Comparison of ENCODE assay signal across 8 cellular contexts in genomic region chr7:5695037-5695708, GRCh38.
A peak's percentile ranks its signal among the peaks of the same experiment; 100 is the strongest.
DNase-seq lines count a peak whose midpoint lies in the region; ATAC-seq and TF ChIP-seq lines count a peak whose summit lies in the region.

No MANE protein-coding gene starts in this region.

- TF ChIP-seq CTCF in fibroblast of the aortic adventitia (IDR thresholded peaks at IDR 0.05; ENCODE audit: insufficient read depth, low read length) (no peak), lower leg skin (IDR thresholded peaks at IDR 0.05) (no peak), PC-9 (conservative IDR thresholded peaks at IDR 0.05) (no peak)

- TF ChIP-seq POLR2A in lower leg skin (IDR thresholded peaks at IDR 0.05) = no peak

- no peak overlapping the region for H3K4me2 ChIP-seq in PC-9

- H3K27me3 ChIP-seq in ACC112 (ENCODE audit: insufficient read depth, low read length) = no peaks in the 10 kb centered on the region
- H3K27me3 ChIP-seq in PC-9 (ENCODE audit: insufficient read depth, low read depth) = no peaks in the 10 kb centered on the region

- peak; percentile 44 for ATAC-seq in GM19351 (IDR thresholded peaks at IDR 0.05; ENCODE audit: unreplicated experiment)

- peaks cover 40% of the 10 kb centered on the region for H3F3A ChIP-seq in PC-9 (ENCODE audit: insufficient read depth, low read depth)

- H3K4me1 ChIP-seq in ACC112 (ENCODE audit: control insufficient read depth, insufficient read depth, low read length, unreplicated experiment) = peaks cover 67% of the 10 kb centered on the region
- H3K4me1 ChIP-seq in PC-9 (replicated peaks; ENCODE audit: insufficient read depth) = peaks cover 41% of the 10 kb centered on the region

- no peaks in the 10 kb centered on the region for H3K9me3 ChIP-seq in PC-9 (ENCODE audit: insufficient read depth, low read depth)

- POLR2A ChIA-PET in PC-9 (lab: Charles Lee; ENCODE audit: unreplicated experiment) = interaction anchor here (0.6 kb wide), 1 partner anchor 17 kb away, joined by 4 read pairs; no protein-coding TSS in a partner anchor

- intact Hi-C loops in lower leg skin (cut with DNase I; ENCODE audit: low total_unique reads) = loop anchor here (1.0 kb wide), 1 partner anchor 22 kb away; no protein-coding TSS in a partner anchor
- intact Hi-C loops in PC-9 (cut with micrococcal nuclease; ENCODE audit: unreplicated experiment) = no loop called here

- peak overlapping the region; percentile 16; the same call in 1 of the 2 replicates for H3K4me3 ChIP-seq in ACC112 (ENCODE audit: low read depth, low read length)
- no peak overlapping the region for H3K4me3 ChIP-seq in fibroblast of the aortic adventitia (ENCODE audit: low read depth, low read length)
- H3K4me3 ChIP-seq in skeletal muscle cell (ENCODE audit: low read depth, low read length) = peak overlapping the region; percentile 15
- no peak overlapping the region for H3K4me3 ChIP-seq in lower leg skin (ENCODE audit: low read depth, poor library complexity, severe bottlenecking)
- H3K4me3 ChIP-seq in PC-9 = no peak overlapping the region

- H2AFZ ChIP-seq in ACC112 (ENCODE audit: low read length, unreplicated experiment) (no peak overlapping the region), PC-9 (no peak overlapping the region)

- peak; percentile 83 for TF ChIP-seq EP300 in Ishikawa (IDR thresholded peaks at IDR 0.05; ENCODE audit: borderline replicate concordance)

- CTCF ChIA-PET in PC-9 (lab: Charles Lee) = interaction anchor here (0.5 kb wide), 1 partner anchor 143 kb away, joined by 3 read pairs; no protein-coding TSS in a partner anchor

- no peaks in the 10 kb centered on the region for H3K9me2 ChIP-seq in PC-9 (ENCODE audit: insufficient read depth)

- DNase-seq in activated T-cell treated with anti-CD3 and anti-CD28 coated beads for 1 hour (ENCODE audit: low read depth) (peak; percentile 64), fibroblast of the aortic adventitia (ENCODE audit: low read depth) (peak; percentile 73), skeletal muscle cell (ENCODE audit: low read depth) (peak; percentile 69), lower leg skin (ENCODE audit: low spot score in 2 of 2) (no peak), PC-9 (no peak)

- peaks cover 16% of the 10 kb centered on the region for H3K79me2 ChIP-seq in ACC112 (ENCODE audit: control insufficient read depth, insufficient read depth, low read length, unreplicated experiment)
- peaks cover 21% of the 10 kb centered on the region for H3K79me2 ChIP-seq in PC-9 (ENCODE audit: low read depth)

- H4K20me1 ChIP-seq in PC-9 (ENCODE audit: insufficient read depth) = peaks cover 3% of the 10 kb centered on the region; the same call in 1 of the 2 replicates

- no peaks in the 10 kb centered on the region for H3K36me3 ChIP-seq in ACC112 (ENCODE audit: insufficient read depth, low read length)
- H3K36me3 ChIP-seq in PC-9 (ENCODE audit: low read depth) = no peaks in the 10 kb centered on the region

- TF ChIP-seq RAD21 in Ishikawa (IDR thresholded peaks at IDR 0.05; ENCODE audit: low read depth) = no peak

- no TSS peak for BruUV-seq in PC-9 (replicated peaks; lab: Mats Ljungman, UMichigan)

- 51 to 58% methylated on average over 19 of the region's 19 CpGs for WGBS in lower leg skin, 2 donors

- peak overlapping the region; percentile 98 for H3K27ac ChIP-seq in ACC112 (ENCODE audit: low read depth, low read length)
- no peak overlapping the region for H3K27ac ChIP-seq in PC-9

TF ChIP-seq in Ishikawa, 13 proteins besides CTCF, POLR2A, EP300 and RAD21:
- TF ChIP-seq TAF1 (IDR thresholded peaks at IDR 0.05; ENCODE audit: low read depth) (no peak), CEBPB (IDR thresholded peaks at IDR 0.05) (no peak), MAX (IDR thresholded peaks at IDR 0.05) (no peak), YY1 (IDR thresholded peaks at IDR 0.05; ENCODE audit: low read depth) (no peak), ZBTB7A (IDR thresholded peaks at IDR 0.05; ENCODE audit: low read depth) (no peak), FOXM1 (IDR thresholded peaks at IDR 0.05; ENCODE audit: borderline replicate concordance, low read depth) (peak; percentile 78; the same call in 1 of the 2 replicates), TCF12 (IDR thresholded peaks at IDR 0.05; ENCODE audit: low read depth) (0 out of 2 replicates have a peak, but pooled peaks have one; percentile 30), TEAD4 (IDR thresholded peaks at IDR 0.05) (peak; percentile 25; the same call in 1 of the 2 replicates), REST (IDR thresholded peaks at IDR 0.05; ENCODE audit: low read depth) (no peak), CREB1 (IDR thresholded peaks at IDR 0.05; ENCODE audit: low read depth) (no peak), NFIC (IDR thresholded peaks at IDR 0.05) (peak; percentile 70), EGR1 (IDR thresholded peaks at IDR 0.05) (no peak)
- TF ChIP-seq, protein P1, sequence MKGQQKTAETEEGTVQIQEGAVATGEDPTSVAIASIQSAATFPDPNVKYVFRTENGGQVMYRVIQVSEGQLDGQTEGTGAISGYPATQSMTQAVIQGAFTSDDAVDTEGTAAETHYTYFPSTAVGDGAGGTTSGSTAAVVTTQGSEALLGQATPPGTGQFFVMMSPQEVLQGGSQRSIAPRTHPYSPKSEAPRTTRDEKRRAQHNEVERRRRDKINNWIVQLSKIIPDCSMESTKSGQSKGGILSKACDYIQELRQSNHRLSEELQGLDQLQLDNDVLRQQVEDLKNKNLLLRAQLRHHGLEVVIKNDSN (IDR thresholded peaks at IDR 0.05) = no peak

Comparison
In these comparisons a context has a peak if more than half of its experiments do, and no peak if none do; other contexts are left out.
1. H3K4me3 ChIP-seq: peak in ACC112 (single experiment) and skeletal muscle cell (single experiment); none in fibroblast of the aortic adventitia (single experiment), lower leg skin (single experiment) and PC-9 (single experiment).
2. DNase-seq: peak in activated T-cell treated with anti-CD3 and anti-CD28 coated beads for 1 hour (single experiment), fibroblast of the aortic adventitia (single experiment) and skeletal muscle cell (single experiment); none in lower leg skin (0 of 2) and PC-9 (0 of 2).